Comparison of ENCODE assay signal across 25 cellular contexts in the genomic region with DNA sequence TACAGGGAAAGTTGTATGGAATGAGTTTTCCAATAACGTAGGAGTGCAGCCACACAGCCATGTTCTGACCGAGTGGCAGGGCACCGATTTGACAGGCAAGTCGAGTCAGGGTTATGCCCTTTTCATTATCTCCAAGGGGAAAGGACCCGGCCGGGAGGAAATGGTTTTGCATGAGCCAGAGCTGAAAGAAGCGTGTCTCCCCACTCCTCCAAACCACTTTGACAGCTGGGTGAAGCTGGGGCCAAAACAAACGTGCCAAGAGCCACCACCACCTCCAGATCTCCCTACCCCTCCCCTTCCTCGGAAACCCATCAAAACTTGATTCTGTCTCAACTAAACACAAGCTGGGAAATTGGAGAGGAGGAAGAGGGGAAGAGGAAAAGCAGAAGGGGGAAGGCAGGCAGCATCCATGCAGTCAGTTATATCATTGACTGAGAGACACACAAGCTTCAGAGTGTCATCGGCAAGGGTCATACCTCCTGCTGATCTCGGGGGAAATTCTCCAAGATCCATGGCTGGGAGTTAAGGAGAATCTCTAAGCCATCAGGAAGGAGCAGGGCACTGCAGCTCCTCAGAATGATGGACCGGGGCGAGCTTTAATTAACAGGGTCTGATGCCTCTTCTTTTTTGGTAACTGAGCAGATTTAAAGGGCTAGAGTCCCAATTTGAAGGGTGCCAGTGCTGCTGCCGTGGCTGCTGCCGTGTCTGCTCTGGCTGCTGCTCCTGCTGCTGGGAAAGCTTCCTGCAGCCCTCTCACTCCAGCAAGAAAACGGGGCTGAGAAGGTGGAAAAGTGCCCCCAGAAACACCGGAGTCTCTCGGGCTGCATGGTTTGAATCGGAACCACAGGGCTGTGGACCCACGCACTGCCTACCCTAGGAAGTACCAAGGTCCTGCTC. TPM values are rescaled to one million over a fixed set of nuclear protein-coding genes. Genes with fewer than 3 reads are reported as not detected.
DNase-seq lines count a peak whose midpoint lies in the region; ATAC-seq, FAIRE-seq and TF ChIP-seq lines count a peak whose summit lies in the region.
"Had no signal": no experiment of that assay in that cellular context is flagged by ENCODE, and none has a peak within 500 bp of the region (broad histone marks: within the 10 kb centered on the region; RNA-seq: fewer than 3 reads in every experiment).

No MANE protein-coding gene starts in this region.

- H3K4me1 ChIP-seq in A549 (no peaks in the 10 kb centered on the region), neuronal stem cell (ENCODE audit: control insufficient read depth in 2 of 2, insufficient read depth in 1 of 2, low read depth in 1 of 2, low read length in 2 of 2) (peaks cover 0 to 19% of the 10 kb centered on the region in 2 donors), trophoblast cell (ENCODE audit: control insufficient read depth in 1 of 2, insufficient read depth in 2 of 2, low read length in 2 of 2) (no peaks in the 10 kb centered on the region)
- H3K4me1 ChIP-seq: tibial nerve had no signal

- no peak overlapping the region for H3K14ac ChIP-seq in neuronal stem cell (ENCODE audit: low read length)
- no peak overlapping the region for H3K14ac ChIP-seq in trophoblast cell (ENCODE audit: low read length)

- H3K79me1 ChIP-seq in neuronal stem cell (ENCODE audit: low read depth, low read length), result no peaks in the 10 kb centered on the region
- H3K79me1 ChIP-seq in trophoblast cell (ENCODE audit: low read length), result no peaks in the 10 kb centered on the region

- H4K8ac ChIP-seq in neuronal stem cell (ENCODE audit: low read depth, low read length) (no peak overlapping the region), trophoblast cell (ENCODE audit: low read depth, low read length) (no peak overlapping the region)

- H3K18ac ChIP-seq in neuronal stem cell (ENCODE audit: low read length) (peak overlapping the region; percentile 59), trophoblast cell (ENCODE audit: low read length) (no peak overlapping the region)

- DNase-seq in A549 (ENCODE audit: low read depth in 1 of 2, low spot score in 1 of 2) (no peak), LHCN-M2 (ENCODE audit: low read depth) (peak; percentile 4), cerebellum (ENCODE audit: low spot score) (peak; percentile 66), neuronal stem cell (ENCODE audit: low spot score) (no peak), NCI-H446 treated with DMSO at 0.1 percent for 48 hours (lab: John Stamatoyannopoulos, UW) (no peak), trophoblast cell (no peak)
- DNase-seq in activated T-cell treated with anti-CD3 and anti-CD28 coated beads, Interleukin-2, amount 50 U/mL, for 24 hours, result no peak
- no peak for DNase-seq in activated naive CD4-positive, alpha-beta T cell treated with anti-CD3 and anti-CD28 coated beads for 36 hours
- DNase-seq: activated CD4-positive, alpha-beta T cell treated with anti-CD3 and anti-CD28 coated beads, Interleukin-2, amount 50 U/mL, for 48 hours; activated CD4-positive, CD25-positive, alpha-beta regulatory T cell; amniotic stem cell; Calu3; left colon; NCI-H1105 treated with DMSO at 0.1 percent for 48 hours; NCI-H2081; NCI-H510A; RPMI8226; stimulated activated CD4-positive, alpha-beta T cell treated with anti-CD3 and anti-CD28 coated beads, Interleukin-4, amount 100 ng/mL, for 4 hours; stimulated activated naive CD8-positive, alpha-beta T cell treated with anti-CD3 and anti-CD28 coated beads, Interleukin-15, amount 100 ng/mL, for 72 hours; T1000 had no signal

- H3K36me3 ChIP-seq in neuronal stem cell (replicated peaks in 1 of 2; ENCODE audit: control insufficient read depth in 2 of 2, insufficient read depth in 2 of 2, low read length in 2 of 2) (no peaks in the 10 kb centered on the region), trophoblast cell (ENCODE audit: control insufficient read depth in 1 of 2, insufficient read depth in 2 of 2, low read length in 2 of 2) (no peaks in the 10 kb centered on the region)
- H3K36me3 ChIP-seq: prostate gland, tibial nerve had no signal

- no peak overlapping the region for H2BK5ac ChIP-seq in neuronal stem cell (ENCODE audit: low read length)
- no peak overlapping the region for H2BK5ac ChIP-seq in trophoblast cell (ENCODE audit: low read depth, low read length, poor library complexity)

- peaks cover 0 to 28% (median 3%) of the 10 kb centered on the region in 3 experiments for H3K27me3 ChIP-seq in neuronal stem cell (ENCODE audit: control insufficient read depth in 3 of 3, insufficient read depth in 3 of 3, low read depth in 1 of 3, low read length in 3 of 3)
- no peaks in the 10 kb centered on the region for H3K27me3 ChIP-seq in trophoblast cell (ENCODE audit: insufficient read depth, low read length)
- H3K27me3 ChIP-seq: tibial nerve had no signal

- H2BK15ac ChIP-seq in neuronal stem cell (ENCODE audit: low read length), result peak overlapping the region; percentile 63

- no peak overlapping the region for H3K4me3 ChIP-seq in A549
- no peak overlapping the region for H3K4me3 ChIP-seq in neuronal stem cell (ENCODE audit: low read length in 2 of 2)
- H3K4me3 ChIP-seq in trophoblast cell (ENCODE audit: low read depth, low read length), result no peak overlapping the region
- H3K4me3 ChIP-seq: prostate gland, tibial nerve had no signal

- H3K36me3 Mint-ChIP-seq in activated T-cell treated with anti-CD3 and anti-CD28 coated beads, Interleukin-2, amount 50 U/mL, for 24 hours (ENCODE audit: low read depth), result no peaks in the 10 kb centered on the region
- H3K36me3 Mint-ChIP-seq in activated naive CD4-positive, alpha-beta T cell treated with anti-CD3 and anti-CD28 coated beads for 36 hours (ENCODE audit: low read depth), result no peaks in the 10 kb centered on the region
- H3K36me3 Mint-ChIP-seq: natural killer cell treated with Interleukin-12 subunit alpha and Interleukin-12 subunit beta and Interleukin-15 and Interleukin-18, amount 100 ng/mL, for 72 hours had no signal

- no peak overlapping the region for H4K12ac ChIP-seq in trophoblast cell (ENCODE audit: low read depth, low read length)

- no peak for TF ChIP-seq POLR2A in A549 (IDR thresholded peaks at IDR 0.05; ENCODE audit: low read length)

- no peaks in the 10 kb centered on the region for H3K79me2 ChIP-seq in trophoblast cell (ENCODE audit: control insufficient read depth, insufficient read depth, low read length, poor library complexity)

- H3K9me3 Mint-ChIP-seq in activated T-cell treated with anti-CD3 and anti-CD28 coated beads, Interleukin-2, amount 50 U/mL, for 24 hours, result no peaks in the 10 kb centered on the region
- no peaks in the 10 kb centered on the region for H3K9me3 Mint-ChIP-seq in activated naive CD4-positive, alpha-beta T cell treated with anti-CD3 and anti-CD28 coated beads for 36 hours
- H3K9me3 Mint-ChIP-seq: natural killer cell treated with Interleukin-12 subunit alpha and Interleukin-12 subunit beta and Interleukin-15 and Interleukin-18, amount 100 ng/mL, for 72 hours; stimulated activated naive CD8-positive, alpha-beta T cell treated with anti-CD3 and anti-CD28 coated beads, Interleukin-15, amount 100 ng/mL, for 72 hours had no signal

- no peak overlapping the region for H2AK5ac ChIP-seq in neuronal stem cell (ENCODE audit: low read depth, low read length)
- H2AK5ac ChIP-seq in trophoblast cell (ENCODE audit: low read length), result no peak overlapping the region

- H2BK120ac ChIP-seq in neuronal stem cell (ENCODE audit: low read depth, low read length) (no peak overlapping the region), trophoblast cell (ENCODE audit: insufficient read depth, low read length, poor library complexity) (no peak overlapping the region)

- no peaks in the 10 kb centered on the region for H3K4me1 Mint-ChIP-seq in activated T-cell treated with anti-CD3 and anti-CD28 coated beads, Interleukin-2, amount 50 U/mL, for 24 hours (ENCODE audit: low read depth)
- H3K4me1 Mint-ChIP-seq in activated naive CD4-positive, alpha-beta T cell treated with anti-CD3 and anti-CD28 coated beads for 36 hours (ENCODE audit: low read depth), result no peaks in the 10 kb centered on the region
- H3K4me1 Mint-ChIP-seq: stimulated activated naive CD8-positive, alpha-beta T cell treated with anti-CD3 and anti-CD28 coated beads, Interleukin-15, amount 100 ng/mL, for 72 hours had no signal

- 8% methylated on average over 19 of the region's 20 CpGs for WGBS in A549 (ENCODE audit: missing lambda C conversion rate)
- no CpG with 5 or more reads among the region's 20 CpGs for WGBS in neuronal stem cell (ENCODE audit: extremely low coverage in 2 of 2, insufficient read length in 2 of 2, insufficient replicate concordance in 1 of 2), 2 donors
- WGBS in trophoblast cell (ENCODE audit: extremely low coverage, insufficient coverage, insufficient read length), result no CpG with 5 or more reads among the region's 20 CpGs

- CTCF ChIA-PET in A549 (lab: Yijun Ruan, JAX), result interaction anchor here (0.6 kb wide), 1 partner anchor 13 kb away, joined by 3 read pairs; no protein-coding TSS in a partner anchor
- CTCF ChIA-PET in activated naive CD4-positive, alpha-beta T cell treated with anti-CD3 and anti-CD28 coated beads for 36 hours (lab: Charles Lee), result no interaction called here

- POLR2A ChIA-PET in A549 (lab: Yijun Ruan, JAX), result no interaction called here

- H3K9me3 ChIP-seq in A549, result no peaks in the 10 kb centered on the region
- no peaks in the 10 kb centered on the region for H3K9me3 ChIP-seq in neuronal stem cell (replicated peaks in 1 of 2; ENCODE audit: control insufficient read depth in 2 of 2, insufficient read depth in 1 of 2, low read depth in 1 of 2, low read length in 2 of 2)
- H3K9me3 ChIP-seq in trophoblast cell (ENCODE audit: insufficient read depth, low read depth, low read length), result peaks cover 6% of the 10 kb centered on the region
- H3K9me3 ChIP-seq: prostate gland had no signal

- ATAC-seq in A549, result peak in 1 of 2 experiments; percentile 19; a peak in 1 of 6 replicates
- ATAC-seq: left colon had no signal

- no peak for TF ChIP-seq RAD21 in A549 (conservative IDR thresholded peaks at IDR 0.05 in 1 of 2, IDR thresholded peaks at IDR 0.05 in 1 of 2)

- no peak overlapping the region for H3K27ac ChIP-seq in A549
- H3K27ac ChIP-seq in neuronal stem cell (replicated peaks; ENCODE audit: low read length), result no peak overlapping the region
- H3K27ac ChIP-seq in trophoblast cell (ENCODE audit: low read depth, low read length), result no peak overlapping the region
- H3K27ac ChIP-seq: C4-2B, prostate gland, tibial nerve had no signal

- H3K9ac ChIP-seq in neuronal stem cell (ENCODE audit: low read depth, low read length, poor library complexity), result peak overlapping the region; percentile 47
- no peak overlapping the region for H3K9ac ChIP-seq in trophoblast cell (ENCODE audit: low read length)

- peaks cover 11% of the 10 kb centered on the region for H3K27me3 Mint-ChIP-seq in activated T-cell treated with anti-CD3 and anti-CD28 coated beads, Interleukin-2, amount 50 U/mL, for 24 hours
- peaks cover 12% of the 10 kb centered on the region for H3K27me3 Mint-ChIP-seq in activated naive CD4-positive, alpha-beta T cell treated with anti-CD3 and anti-CD28 coated beads for 36 hours (ENCODE audit: low read depth)

- H2BK12ac ChIP-seq in neuronal stem cell (ENCODE audit: low read length), result no peak overlapping the region
- H2BK12ac ChIP-seq in trophoblast cell (ENCODE audit: low read length), result no peak overlapping the region

- no peak for TF ChIP-seq EP300 in A549 (IDR thresholded peaks at IDR 0.05)

- H3K27ac Mint-ChIP-seq in activated T-cell treated with anti-CD3 and anti-CD28 coated beads, Interleukin-2, amount 50 U/mL, for 24 hours, result no peak overlapping the region
- H3K27ac Mint-ChIP-seq in activated naive CD4-positive, alpha-beta T cell treated with anti-CD3 and anti-CD28 coated beads for 36 hours, result no peak overlapping the region
- H3K27ac Mint-ChIP-seq: natural killer cell treated with Interleukin-12 subunit alpha and Interleukin-12 subunit beta and Interleukin-15 and Interleukin-18, amount 100 ng/mL, for 72 hours; stimulated activated naive CD8-positive, alpha-beta T cell treated with anti-CD3 and anti-CD28 coated beads, Interleukin-15, amount 100 ng/mL, for 72 hours had no signal

- H3K4me2 ChIP-seq in A549 (peak overlapping the region; percentile 43; the same call in 2 of the 3 replicates), neuronal stem cell (ENCODE audit: insufficient read depth, low read length, poor library complexity, severe bottlenecking) (no peak overlapping the region), trophoblast cell (ENCODE audit: low read length) (no peak overlapping the region)

- intact Hi-C loops in activated naive CD4-positive, alpha-beta T cell treated with anti-CD3 and anti-CD28 coated beads for 36 hours (cut with micrococcal nuclease), result no loop called here

- H2AFZ ChIP-seq in neuronal stem cell (ENCODE audit: low read length) (peak overlapping the region; percentile 31), trophoblast cell (ENCODE audit: insufficient read depth, low read length, poor library complexity) (no peak overlapping the region)

- H4K91ac ChIP-seq in neuronal stem cell (ENCODE audit: low read depth, low read length, poor library complexity) (no peak overlapping the region), trophoblast cell (ENCODE audit: low read depth, low read length) (no peak overlapping the region)

- FAIRE-seq in A549 (lab: Jason Lieb, UNC), result no peak

- no peak overlapping the region for H3K4ac ChIP-seq in neuronal stem cell (ENCODE audit: low read length)
- no peak overlapping the region for H3K4ac ChIP-seq in trophoblast cell (ENCODE audit: low read depth, low read length)

- no peak for TF ChIP-seq CTCF in A549 (IDR thresholded peaks at IDR 0.05)

- H3K23ac ChIP-seq in neuronal stem cell (ENCODE audit: low read depth, low read length, poor library complexity) (peak overlapping the region; percentile 69), trophoblast cell (ENCODE audit: low read length) (no peak overlapping the region)

- H3K4me3 Mint-ChIP-seq in activated T-cell treated with anti-CD3 and anti-CD28 coated beads, Interleukin-2, amount 50 U/mL, for 24 hours, result no peak overlapping the region
- H3K4me3 Mint-ChIP-seq in activated naive CD4-positive, alpha-beta T cell treated with anti-CD3 and anti-CD28 coated beads for 36 hours, result no peak overlapping the region
- H3K4me3 Mint-ChIP-seq: natural killer cell treated with Interleukin-12 subunit alpha and Interleukin-12 subunit beta and Interleukin-15 and Interleukin-18, amount 100 ng/mL, for 72 hours; stimulated activated naive CD8-positive, alpha-beta T cell treated with anti-CD3 and anti-CD28 coated beads, Interleukin-15, amount 100 ng/mL, for 72 hours had no signal

RNA-seq across cellular contexts. Expression of a gene that starts 34.7 kb away (rescaled TPM):
- polyA plus RNA-seq in A549 (2011; rRNA removed) (not detected in 2 replicates), A549 (2017; fragmentation: RNase III; extraction: RNeasy Plus Mini Kit Qiagen cat#74134 plus additional on column Dnase treatment) (not detected in 3 replicates)
- polyA plus RNA-seq in A549 (2012; cell fraction: cytosol; rRNA removed), result not detected in 2 replicates
- not detected in 2 replicates for polyA plus RNA-seq in A549 (2012; cell fraction: nucleus; rRNA removed)
- not detected in 2 replicates for polyA minus RNA-seq in A549 (2011; rRNA and poly(A)+ RNA removed)
- total RNA-seq in LHCN-M2 (2014; rRNA removed) (not detected in 2 replicates), cerebellum (14.9 TPM)
- not detected for polyA plus RNA-seq in LHCN-M2 (2012)
- polyA plus RNA-seq in neuronal stem cell (2013, experiment 1 of 2), result 1.4 TPM
- polyA plus RNA-seq in neuronal stem cell (2013, experiment 2 of 2), result 1.1 TPM
- polyA plus RNA-seq in trophoblast cell (2013), result 0.01 TPM in 2 replicates
- total RNA-seq in activated naive CD4-positive, alpha-beta T cell treated with anti-CD3 and anti-CD28 coated beads for 36 hours, result under 1 TPM in 1 of 2 experiments, not detected in 1; 0.32 TPM
- total RNA-seq: A673; Calu3; left colon; natural killer cell treated with Interleukin-12 subunit alpha and Interleukin-12 subunit beta and Interleukin-15 and Interleukin-18, amount 100 ng/mL, for 72 hours had no signal

Comparison
In these comparisons a context has a peak if more than half of its experiments do, and no peak if none do; other contexts are left out.
1. DNase-seq: peak in LHCN-M2 (single experiment) and cerebellum (single experiment); none in A549 (0 of 2), neuronal stem cell (single experiment), NCI-H446 treated with DMSO at 0.1 percent for 48 hours (single experiment), activated T-cell treated with anti-CD3 and anti-CD28 coated beads, Interleukin-2, amount 50 U/mL, for 24 hours (single experiment), trophoblast cell (0 of 2) and activated naive CD4-positive, alpha-beta T cell treated with anti-CD3 and anti-CD28 coated beads for 36 hours (single experiment).
2. RNA of a gene that starts 34.7 kb away (total RNA-seq): 14.9 TPM in cerebellum (single experiment); 0.32 TPM in activated naive CD4-positive, alpha-beta T cell treated with anti-CD3 and anti-CD28 coated beads for 36 hours and not detected in LHCN-M2; every median in the first group is over 10 times any median in the second.